29 cellular contexts compared by ENCODE assay signal in genomic region chr5:169811023-169811422, GRCh38.
"Had no signal": no experiment of that assay in that cellular context is flagged by ENCODE, and none has a peak within 500 bp of the region (broad histone marks: within the 10 kb centered on the region; RNA-seq: fewer than 3 reads in every experiment).

No MANE protein-coding gene starts in this region.

- H3K36me3 Mint-ChIP-seq: mesothelial cell of epicardium had no signal

- H3K9me3 Mint-ChIP-seq: naive B cell; natural killer cell treated with Interleukin-12 subunit alpha and Interleukin-12 subunit beta and Interleukin-15 and Interleukin-18, amount 100 ng/mL, for 72 hours had no signal

- ATAC-seq: left lung; mucosa of descending colon; natural killer cell treated with Interleukin-12 subunit alpha and Interleukin-12 subunit beta and Interleukin-15 and Interleukin-18, amount 100 ng/mL, for 72 hours; pancreas; right lobe of liver had no signal

- H3K9me3 ChIP-seq: esophagus squamous epithelium, left lung, mucosa of descending colon, pancreas, right lobe of liver, testis, tibial nerve, upper lobe of left lung had no signal

- H3K27me3 Mint-ChIP-seq: naive B cell; natural killer cell treated with Interleukin-12 subunit alpha and Interleukin-12 subunit beta and Interleukin-15 and Interleukin-18, amount 100 ng/mL, for 72 hours had no signal

- H3K4me1 ChIP-seq: esophagus squamous epithelium, pancreas, right lobe of liver, testis, tibial nerve, upper lobe of left lung had no signal

- H3K36me3 ChIP-seq: esophagus squamous epithelium, pancreas, right lobe of liver, tibial nerve, upper lobe of left lung had no signal

- H3K27ac Mint-ChIP-seq: mesothelial cell of epicardium; natural killer cell treated with Interleukin-12 subunit alpha and Interleukin-12 subunit beta and Interleukin-15 and Interleukin-18, amount 100 ng/mL, for 72 hours had no signal

- DNase-seq: dermis blood vessel endothelial cell; effector memory CD4-positive, alpha-beta T cell; erythroblast; esophagus squamous epithelium; foreskin melanocyte; head of caudate nucleus; left lung; mesenchymal stem cell; mucosa of descending colon; naive B cell; occipital lobe; pancreas; right lobe of liver; small intestine; stimulated activated CD4-positive, alpha-beta T cell treated with anti-CD3 and anti-CD28 coated beads, Interleukin-12 subunit alpha, Interleukin-12 subunit beta, amount 100 ng/mL, for 4 hours; stimulated activated CD4-positive, alpha-beta T cell treated with anti-CD3 and anti-CD28 coated beads, Interleukin-1b, Interleukin-23, amount 100 ng/mL, for 48 hours; stimulated activated CD4-positive, alpha-beta T cell treated with anti-CD3 and anti-CD28 coated beads, Interleukin-4, amount 100 ng/mL, for 1 hour; stimulated activated CD8-positive, alpha-beta memory T cell treated with anti-CD3 and anti-CD28 coated beads, Interleukin-4, amount 100 ng/mL, for 48 hours; stimulated activated naive CD4-positive, alpha-beta T cell treated with Interleukin-2 at 50 U/mL for 16 hours; substantia nigra; testis; upper lobe of left lung had no signal

- H3K27me3 ChIP-seq: left lung, pancreas, right lobe of liver, testis, tibial nerve, upper lobe of left lung had no signal

- H3K4me3 Mint-ChIP-seq: mesothelial cell of epicardium; naive B cell; natural killer cell treated with Interleukin-12 subunit alpha and Interleukin-12 subunit beta and Interleukin-15 and Interleukin-18, amount 100 ng/mL, for 72 hours had no signal

- H3K4me3 ChIP-seq: coronary artery, esophagus squamous epithelium, left lung, mucosa of descending colon, pancreas, right lobe of liver, testis, tibial nerve, upper lobe of left lung had no signal

- H3K27ac ChIP-seq: coronary artery, esophagus squamous epithelium, left lung, pancreas, right lobe of liver, testis, tibial nerve, upper lobe of left lung had no signal

- FAIRE-seq: endometrium, keratinocyte, pancreas, small intestine, urothelium cell line had no signal
